ENCODE assay signal across 9 cellular contexts in genomic region chr11:48307760-48308386, GRCh38. TPM values are rescaled to one million over a fixed set of nuclear protein-coding genes. Genes with fewer than 3 reads are reported as not detected.
DNase-seq lines count a peak whose midpoint lies in the region; ATAC-seq and TF ChIP-seq lines count a peak whose summit lies in the region.
"Had no signal": no experiment of that assay in that cellular context is flagged by ENCODE, and none has a peak within 500 bp of the region (broad histone marks: within the 10 kb centered on the region; RNA-seq: fewer than 3 reads in every experiment).

No MANE protein-coding gene starts in this region.

- H3K9me3 Mint-ChIP-seq in activated CD8-positive, alpha-beta memory T cell treated with anti-CD3 and anti-CD28 coated beads, Interleukin-2, amount 10 ng/mL, durations not matched to agents 7 days and 5 days (ENCODE audit: low read depth) = no peaks in the 10 kb centered on the region
- no peaks in the 10 kb centered on the region for H3K9me3 Mint-ChIP-seq in natural killer cell treated with Interleukin-12 subunit alpha and Interleukin-12 subunit beta and Interleukin-15 and Interleukin-18, amount 100 ng/mL, for 72 hours

- no peaks in the 10 kb centered on the region for H3K27me3 ChIP-seq in BE2C

- no peak overlapping the region for H3K27ac Mint-ChIP-seq in activated CD8-positive, alpha-beta memory T cell treated with anti-CD3 and anti-CD28 coated beads, Interleukin-2, amount 10 ng/mL, durations not matched to agents 7 days and 5 days
- H3K27ac Mint-ChIP-seq in natural killer cell treated with Interleukin-12 subunit alpha and Interleukin-12 subunit beta and Interleukin-15 and Interleukin-18, amount 100 ng/mL, for 72 hours = no peak overlapping the region

- H3K4me1 ChIP-seq in BE2C = no peaks in the 10 kb centered on the region

- H3K27me3 Mint-ChIP-seq in activated CD8-positive, alpha-beta memory T cell treated with anti-CD3 and anti-CD28 coated beads, Interleukin-2, amount 10 ng/mL, durations not matched to agents 7 days and 5 days = no peaks in the 10 kb centered on the region
- H3K27me3 Mint-ChIP-seq in natural killer cell treated with Interleukin-12 subunit alpha and Interleukin-12 subunit beta and Interleukin-15 and Interleukin-18, amount 100 ng/mL, for 72 hours = peaks cover 16 to 30% of the 10 kb centered on the region in 2 donors

- TF ChIP-seq POLR2A in erythroblast (IDR thresholded peaks at IDR 0.05; ENCODE audit: low read length) = no peak

- no peaks in the 10 kb centered on the region for H3K36me3 ChIP-seq in BE2C

- H3K27ac ChIP-seq in substantia nigra (ENCODE audit: low read depth, low read length, poor library complexity, severe bottlenecking) = no peak overlapping the region

- peak; percentile 76 for TF ChIP-seq CTCF in BE2C (IDR thresholded peaks at IDR 0.05; ENCODE audit: low read depth, low read length)

- peak; percentile 91 for ATAC-seq in GM18909 (IDR thresholded peaks at IDR 0.05; ENCODE audit: poor library complexity, unreplicated experiment)
- peak; percentile 88 for ATAC-seq in HG03280 (IDR thresholded peaks at IDR 0.05; ENCODE audit: unreplicated experiment)
- no peak for ATAC-seq in activated CD8-positive, alpha-beta memory T cell treated with anti-CD3 and anti-CD28 coated beads, Interleukin-2, amount 10 ng/mL, durations not matched to agents 7 days and 5 days
- no peak for ATAC-seq in natural killer cell treated with Interleukin-12 subunit alpha and Interleukin-12 subunit beta and Interleukin-15 and Interleukin-18, amount 100 ng/mL, for 72 hours

- CTCF ChIA-PET in activated CD8-positive, alpha-beta memory T cell treated with anti-CD3 and anti-CD28 coated beads, Interleukin-2, amount 10 ng/mL, durations not matched to agents 7 days and 5 days (lab: Charles Lee) = interaction anchor here (0.7 to 1.5 kb wide), 6 partner anchors 9 to 65 kb away, joined by 3 to 5 read pairs (median 4); no protein-coding TSS in a partner anchor

- no peaks in the 10 kb centered on the region for H3K36me3 Mint-ChIP-seq in activated CD8-positive, alpha-beta memory T cell treated with anti-CD3 and anti-CD28 coated beads, Interleukin-2, amount 10 ng/mL, durations not matched to agents 7 days and 5 days
- no peaks in the 10 kb centered on the region for H3K36me3 Mint-ChIP-seq in natural killer cell treated with Interleukin-12 subunit alpha and Interleukin-12 subunit beta and Interleukin-15 and Interleukin-18, amount 100 ng/mL, for 72 hours

- no peak overlapping the region for H3K4me3 ChIP-seq in BE2C (ENCODE audit: low read depth, low read length)

- no peaks in the 10 kb centered on the region for H3K9me3 ChIP-seq in BE2C

- H3K4me1 Mint-ChIP-seq in activated CD8-positive, alpha-beta memory T cell treated with anti-CD3 and anti-CD28 coated beads, Interleukin-2, amount 10 ng/mL, durations not matched to agents 7 days and 5 days = no peaks in the 10 kb centered on the region
- H3K4me1 Mint-ChIP-seq in natural killer cell treated with Interleukin-12 subunit alpha and Interleukin-12 subunit beta and Interleukin-15 and Interleukin-18, amount 100 ng/mL, for 72 hours (ENCODE audit: low read depth in 2 of 2) = no peaks in the 10 kb centered on the region

- DNase-seq in BE2C (peak; percentile 42), NCI-H82 (lab: John Stamatoyannopoulos, UW) (peak; percentile 81), erythroblast (lab: John Stamatoyannopoulos, UW) (peak; percentile 37 to 67), substantia nigra (lab: John Stamatoyannopoulos, UW) (peak in 33 of 49 donors; percentile 2 to 65 (median 27))
- peak; percentile 78 for DNase-seq in activated CD8-positive, alpha-beta memory T cell treated with anti-CD3 and anti-CD28 coated beads, Interleukin-2, amount 10 ng/mL, durations not matched to agents 7 days and 5 days
- peak; percentile 70 for DNase-seq in natural killer cell treated with Interleukin-12 subunit alpha and Interleukin-12 subunit beta and Interleukin-15 and Interleukin-18, amount 100 ng/mL, for 72 hours (ENCODE audit: low spot score)

- H3K4me3 Mint-ChIP-seq in activated CD8-positive, alpha-beta memory T cell treated with anti-CD3 and anti-CD28 coated beads, Interleukin-2, amount 10 ng/mL, durations not matched to agents 7 days and 5 days = no peak overlapping the region
- no peak overlapping the region for H3K4me3 Mint-ChIP-seq in natural killer cell treated with Interleukin-12 subunit alpha and Interleukin-12 subunit beta and Interleukin-15 and Interleukin-18, amount 100 ng/mL, for 72 hours

RNA-seq across cellular contexts. Expression of gene OR4S1, which starts 1.9 kb away (rescaled TPM):
- not detected for polyA plus RNA-seq in BE2C (2012; ENCODE audit: insufficient read depth, insufficient read length, low read depth)
- total RNA-seq in activated CD8-positive, alpha-beta memory T cell treated with anti-CD3 and anti-CD28 coated beads, Interleukin-2, amount 10 ng/mL, durations not matched to agents 7 days and 5 days = not detected
- total RNA-seq in natural killer cell treated with Interleukin-12 subunit alpha and Interleukin-12 subunit beta and Interleukin-15 and Interleukin-18, amount 100 ng/mL, for 72 hours = not detected
- total RNA-seq: T-helper 2 cell treated with Interferon-gamma antibody and Interleukin-4, amounts not matched to agents 100 ng/mL and 5 ng/mL, for 36 hours had no signal

RNA-seq across cellular contexts. Expression of gene OR4C3, which starts 16.8 kb away (rescaled TPM):
- not detected for polyA plus RNA-seq in BE2C (2012; ENCODE audit: insufficient read depth, insufficient read length, low read depth)
- total RNA-seq in activated CD8-positive, alpha-beta memory T cell treated with anti-CD3 and anti-CD28 coated beads, Interleukin-2, amount 10 ng/mL, durations not matched to agents 7 days and 5 days = not detected
- not detected for total RNA-seq in natural killer cell treated with Interleukin-12 subunit alpha and Interleukin-12 subunit beta and Interleukin-15 and Interleukin-18, amount 100 ng/mL, for 72 hours
- total RNA-seq: T-helper 2 cell treated with Interferon-gamma antibody and Interleukin-4, amounts not matched to agents 100 ng/mL and 5 ng/mL, for 36 hours had no signal

RNA-seq across cellular contexts. Expression of gene OR4X1, which starts 44.2 kb away (rescaled TPM):
- polyA plus RNA-seq in BE2C (2012; ENCODE audit: insufficient read depth, insufficient read length, low read depth) = not detected
- not detected for total RNA-seq in activated CD8-positive, alpha-beta memory T cell treated with anti-CD3 and anti-CD28 coated beads, Interleukin-2, amount 10 ng/mL, durations not matched to agents 7 days and 5 days
- not detected for total RNA-seq in natural killer cell treated with Interleukin-12 subunit alpha and Interleukin-12 subunit beta and Interleukin-15 and Interleukin-18, amount 100 ng/mL, for 72 hours
- total RNA-seq: T-helper 2 cell treated with Interferon-gamma antibody and Interleukin-4, amounts not matched to agents 100 ng/mL and 5 ng/mL, for 36 hours had no signal

RNA-seq across cellular contexts. Expression of gene OR4C5, which starts 58.4 kb away (rescaled TPM):
- not detected for polyA plus RNA-seq in BE2C (2012; ENCODE audit: insufficient read depth, insufficient read length, low read depth)
- total RNA-seq in activated CD8-positive, alpha-beta memory T cell treated with anti-CD3 and anti-CD28 coated beads, Interleukin-2, amount 10 ng/mL, durations not matched to agents 7 days and 5 days = not detected
- total RNA-seq in natural killer cell treated with Interleukin-12 subunit alpha and Interleukin-12 subunit beta and Interleukin-15 and Interleukin-18, amount 100 ng/mL, for 72 hours = not detected
- total RNA-seq: T-helper 2 cell treated with Interferon-gamma antibody and Interleukin-4, amounts not matched to agents 100 ng/mL and 5 ng/mL, for 36 hours had no signal

Comparison
In these comparisons a context has a peak if more than half of its experiments do, and no peak if none do; other contexts are left out.
1. DNase-seq: peak in every context shown above with its lines; median percentile 81 in NCI-H82; 78 in activated CD8-positive, alpha-beta memory T cell treated with anti-CD3 and anti-CD28 coated beads, Interleukin-2, amount 10 ng/mL, durations not matched to agents 7 days and 5 days; 70 in natural killer cell treated with Interleukin-12 subunit alpha and Interleukin-12 subunit beta and Interleukin-15 and Interleukin-18, amount 100 ng/mL, for 72 hours; 52 in erythroblast; 42 in BE2C; 27 in substantia nigra.
2. ATAC-seq: peak in GM18909 (single experiment) and HG03280 (single experiment); none in activated CD8-positive, alpha-beta memory T cell treated with anti-CD3 and anti-CD28 coated beads, Interleukin-2, amount 10 ng/mL, durations not matched to agents 7 days and 5 days (single experiment) and natural killer cell treated with Interleukin-12 subunit alpha and Interleukin-12 subunit beta and Interleukin-15 and Interleukin-18, amount 100 ng/mL, for 72 hours (0 of 2).